In genomic region chr10:93600861-93601773, GRCh38 we compare ENCODE assay signal across 8 cellular contexts. TPM values are rescaled to one million over a fixed set of nuclear protein-coding genes. Genes with fewer than 3 reads are reported as not detected.
DNase-seq lines count a peak whose midpoint lies in the region; ATAC-seq, FAIRE-seq and TF ChIP-seq lines count a peak whose summit lies in the region.

RBP4 (minus strand) TSS chr10:93601235; CDS start chr10:93601028, 207 bp downstream.

- H3K27ac ChIP-seq in sigmoid colon = no peak within 1 kb of the TSS

- 1 to 2% methylated on average over 94 of the region's 94 CpGs for WGBS in sigmoid colon, 2 donors

- TF ChIP-seq POLR2A in sigmoid colon (IDR thresholded peaks at IDR 0.05) (no peak), GM12892 (IDR thresholded peaks at IDR 0.05; ENCODE audit: low read depth, low read length) (no peak)

- intact Hi-C loops in sigmoid colon (cut with DNase I) = no loop called here

- no peak for FAIRE-seq in GM12892 (lab: Jason Lieb, UNC)

- no peak for ATAC-seq in HG03135 (IDR thresholded peaks at IDR 0.05; ENCODE audit: unreplicated experiment)
- no peak for ATAC-seq in GM18909 (IDR thresholded peaks at IDR 0.05; ENCODE audit: poor library complexity, unreplicated experiment)

- DNase-seq in GOT3 (lab: John Stamatoyannopoulos, UW) (peak; percentile 43), astrocyte of the hippocampus (ENCODE audit: low read depth, low spot score) (peak; percentile 73), sigmoid colon (no peak), epidermal melanocyte (ENCODE audit: insufficient read length, low spot score) (no peak), GM12892 (ENCODE audit: insufficient read length) (no peak)

- H3K4me1 ChIP-seq in sigmoid colon = peaks cover 0 to 16% (median 12%) of the 10 kb centered on the region in 4 donors

- no peak for TF ChIP-seq CTCF in sigmoid colon (IDR thresholded peaks at IDR 0.05)

- no peaks in the 10 kb centered on the region for H3K9me3 ChIP-seq in sigmoid colon

- peaks cover 12 to 54% (median 32%) of the 10 kb centered on the region in 3 donors for H3K27me3 ChIP-seq in sigmoid colon

- no peak for TF ChIP-seq EP300 in sigmoid colon (IDR thresholded peaks at IDR 0.05)

- H3K4me3 ChIP-seq in iPS-11a (ENCODE audit: low read depth, low read length) (peak within 1 kb of the TSS; percentile 35), sigmoid colon (peak within 1 kb of the TSS in 3 of 4 donors; percentile 31 to 42 (median 41))

- no peaks in the 10 kb centered on the region for H3K36me3 ChIP-seq in sigmoid colon

RNA-seq across cellular contexts. Expression of gene RBP4, which starts in this region (rescaled TPM):
- 10 to 100 TPM in 1 of 4 donors, 1 to 10 TPM in 1, not detected in 2; 3.9 to 16.8 TPM for total RNA-seq in sigmoid colon
- polyA plus RNA-seq in sigmoid colon = 10 to 100 TPM in 1 of 3 donors, 1 to 10 TPM in 2; 3.0 to 21.5 (median 4.2) TPM
- polyA plus RNA-seq in GM12892 (2012; ENCODE audit: missing spikeins) = not detected

Comparison
In these comparisons a context has a peak if more than half of its experiments do, and no peak if none do; other contexts are left out.
1. DNase-seq: peak in GOT3 (single experiment) and astrocyte of the hippocampus (single experiment); none in sigmoid colon (single experiment), epidermal melanocyte (single experiment) and GM12892 (single experiment).